9 cellular contexts compared by ENCODE assay signal in genomic region chr10:101840102-101840684, GRCh38. TPM values are rescaled to one million over a fixed set of nuclear protein-coding genes. Genes with fewer than 3 reads are reported as not detected.
DNase-seq lines count a peak whose midpoint lies in the region; ATAC-seq and TF ChIP-seq lines count a peak whose summit lies in the region.
"Had no signal": no experiment of that assay in that cellular context is flagged by ENCODE, and none has a peak within 500 bp of the region (broad histone marks: within the 10 kb centered on the region; RNA-seq: fewer than 3 reads in every experiment).

No MANE protein-coding gene starts in this region.

- H3K27ac Mint-ChIP-seq in activated naive CD4-positive, alpha-beta T cell treated with anti-CD3 and anti-CD28 coated beads, Interleukin-2, amount 50 U/mL, for 24 hours: peak overlapping the region; percentile 72

- H3K9me3 Mint-ChIP-seq in activated naive CD4-positive, alpha-beta T cell treated with anti-CD3 and anti-CD28 coated beads, Interleukin-2, amount 50 U/mL, for 24 hours: no peaks in the 10 kb centered on the region

- peaks cover 59% of the 10 kb centered on the region for H3K4me1 Mint-ChIP-seq in activated naive CD4-positive, alpha-beta T cell treated with anti-CD3 and anti-CD28 coated beads, Interleukin-2, amount 50 U/mL, for 24 hours

- no peak for ATAC-seq in thoracic aorta (ENCODE audit: insufficient number of reproducible peaks, low FRiP score, low read depth)
- ATAC-seq in HG03196 (IDR thresholded peaks at IDR 0.05; ENCODE audit: unreplicated experiment): no peak

- no peaks in the 10 kb centered on the region for H3K27me3 Mint-ChIP-seq in activated naive CD4-positive, alpha-beta T cell treated with anti-CD3 and anti-CD28 coated beads, Interleukin-2, amount 50 U/mL, for 24 hours

- DNase-seq in AML-193 (lab: John Stamatoyannopoulos, UW) (peak; percentile 20 to 35), H7 (peak; percentile 83), iPS-NIHi7 (ENCODE audit: extremely low spot score) (peak; percentile 46), thoracic aorta (ENCODE audit: low spot score) (no peak), uterus (no peak), retina (no peak)

- TF ChIP-seq CTCF in thoracic aorta (IDR thresholded peaks at IDR 0.05): no peak
- no peak for TF ChIP-seq CTCF in uterus (IDR thresholded peaks at IDR 0.05)

- intact Hi-C loops in uterus (cut with DNase I; ENCODE audit: low total_unique reads): no loop called here

- no peaks in the 10 kb centered on the region for H3K9me3 ChIP-seq in thoracic aorta
- H3K9me3 ChIP-seq in uterus: no peaks in the 10 kb centered on the region

- peak overlapping the region; percentile 63 for H3K4me3 ChIP-seq in H7 (ENCODE audit: insufficient read depth, low read depth, low read length)
- peak overlapping the region; percentile 60 for H3K4me3 ChIP-seq in thoracic aorta
- H3K4me3 ChIP-seq in uterus: no peak overlapping the region

- no peaks in the 10 kb centered on the region for H3K36me3 Mint-ChIP-seq in activated naive CD4-positive, alpha-beta T cell treated with anti-CD3 and anti-CD28 coated beads, Interleukin-2, amount 50 U/mL, for 24 hours

- TF ChIP-seq POLR2A in uterus (IDR thresholded peaks at IDR 0.05): no peak

- H3K36me3 ChIP-seq in H7 (replicated peaks; ENCODE audit: control insufficient read depth, insufficient read depth, low read length) (no peaks in the 10 kb centered on the region), thoracic aorta (peaks cover 1% of the 10 kb centered on the region), uterus (no peaks in the 10 kb centered on the region)

- H3K27ac ChIP-seq in thoracic aorta (no peak overlapping the region), uterus (no peak overlapping the region)
- H3K27ac ChIP-seq: HL-60 had no signal

- H3K27me3 ChIP-seq in H7 (ENCODE audit: control insufficient read depth, insufficient read depth, low read length) (peaks cover 19% of the 10 kb centered on the region), thoracic aorta (replicated peaks; ENCODE audit: insufficient read depth) (no peaks in the 10 kb centered on the region), uterus (no peaks in the 10 kb centered on the region)

- H3K4me3 Mint-ChIP-seq in activated naive CD4-positive, alpha-beta T cell treated with anti-CD3 and anti-CD28 coated beads, Interleukin-2, amount 50 U/mL, for 24 hours: peak overlapping the region; percentile 89

- H3K4me1 ChIP-seq in thoracic aorta (ENCODE audit: control insufficient read depth in 1 of 2, low read depth in 2 of 2) (peaks cover 6 to 24% of the 10 kb centered on the region in 2 donors), uterus (peaks cover 0 to 6% of the 10 kb centered on the region in 2 donors)

RNA-seq across cellular contexts. Expression of gene KCNIP2, which starts 3.4 kb away (rescaled TPM):
- 2.3 and 5.9 TPM in 2 replicates for total RNA-seq in H7 (2014; rRNA removed; shearing (Covaris generic))
- total RNA-seq in thoracic aorta (1 to 10 TPM; 1.1 to 1.2 TPM), uterus (1 to 10 TPM in 2 of 4 donors, under 1 TPM in 1, not detected in 1; 0.29 to 8.6 (median 4.1) TPM)

RNA-seq across cellular contexts. Expression of gene OGA, which starts 21.9 kb away (rescaled TPM):
- 56.3 and 96.7 TPM in 2 replicates for total RNA-seq in H7 (2014; rRNA removed; shearing (Covaris generic))
- 100 to 1,000 TPM; 131 to 241 TPM for total RNA-seq in thoracic aorta
- total RNA-seq in uterus: 100 to 1,000 TPM in 3 of 4 donors, 10 to 100 TPM in 1; 63.5 to 181 (median 156) TPM

RNA-seq across cellular contexts. Expression of gene NPM3, which starts 56.9 kb away (rescaled TPM):
- total RNA-seq in H7 (2014; rRNA removed; shearing (Covaris generic)): 332 and 360 TPM in 2 replicates
- total RNA-seq in thoracic aorta (10 to 100 TPM; 16.3 to 19.9 TPM), uterus (100 to 1,000 TPM in 1 of 4 donors, 10 to 100 TPM in 3; 11.0 to 122 (median 38.0) TPM)

Comparison
In these comparisons a context has a peak if more than half of its experiments do, and no peak if none do; other contexts are left out.
1. DNase-seq: peak in AML-193 (2 of 2), H7 (single experiment) and iPS-NIHi7 (single experiment); none in thoracic aorta (single experiment), uterus (0 of 2) and retina (single experiment).
2. H3K4me3 ChIP-seq: peak in H7 (single experiment) and thoracic aorta (single experiment); none in uterus (0 of 2).